In the genomic region with DNA sequence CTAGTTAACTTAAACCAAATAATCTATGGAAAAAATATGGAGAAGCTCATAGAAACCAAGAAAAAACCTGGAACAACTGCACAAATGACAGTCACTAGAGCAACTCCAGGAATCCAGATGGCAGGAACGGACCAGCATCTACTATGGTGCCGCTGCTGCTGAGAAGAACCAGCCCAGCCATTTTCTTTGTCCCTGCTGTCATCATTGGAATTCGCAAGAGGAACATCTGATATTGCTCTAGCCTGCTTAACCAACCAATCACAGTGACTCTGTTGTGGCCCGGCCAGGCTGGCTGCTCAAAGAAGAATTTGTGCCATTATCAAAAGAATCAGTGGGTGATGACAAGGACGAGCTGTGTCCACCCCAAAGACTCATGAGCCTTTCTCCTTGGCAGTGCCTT, we compare ENCODE assay signal across 25 cellular contexts. TPM values are rescaled to one million over a fixed set of nuclear protein-coding genes. Genes with fewer than 3 reads are reported as not detected.
"Had no signal": no experiment of that assay in that cellular context is flagged by ENCODE, and none has a peak within 500 bp of the region (broad histone marks: within the 10 kb centered on the region; RNA-seq: fewer than 3 reads in every experiment).

No MANE protein-coding gene starts in this region.

- H3K9me3 ChIP-seq: colonic mucosa, esophagus muscularis mucosa, esophagus squamous epithelium, gastrocnemius medialis, gastroesophageal sphincter, heart left ventricle had no signal

- H3K27me3 Mint-ChIP-seq: dendritic cell treated with granulocyte-macrophage colony-stimulating factor and Interleukin-4, amounts not matched to agents 40 ng/mL and 50 ng/mL, for 4 days had no signal

- H3K9me3 Mint-ChIP-seq: dendritic cell treated with granulocyte-macrophage colony-stimulating factor and Interleukin-4, amounts not matched to agents 40 ng/mL and 50 ng/mL, for 4 days; effector memory CD8-positive, alpha-beta T cell; endodermal cell had no signal

- H3K4me3 Mint-ChIP-seq: dendritic cell treated with granulocyte-macrophage colony-stimulating factor and Interleukin-4, amounts not matched to agents 40 ng/mL and 50 ng/mL, for 4 days; effector memory CD8-positive, alpha-beta T cell; endodermal cell had no signal

- H3K4me1 Mint-ChIP-seq: endodermal cell had no signal

- H3K27ac ChIP-seq: colonic mucosa, coronary artery, dorsolateral prefrontal cortex, epithelial cell of prostate, esophagus muscularis mucosa, esophagus squamous epithelium, foreskin keratinocyte, gastrocnemius medialis, gastroesophageal sphincter, heart left ventricle, heart right ventricle had no signal

- H3K36me3 ChIP-seq: colonic mucosa, esophagus muscularis mucosa, esophagus squamous epithelium, gastrocnemius medialis, gastroesophageal sphincter, heart left ventricle, heart right ventricle had no signal

- H3K27ac Mint-ChIP-seq: dendritic cell treated with granulocyte-macrophage colony-stimulating factor and Interleukin-4, amounts not matched to agents 40 ng/mL and 50 ng/mL, for 4 days; effector memory CD8-positive, alpha-beta T cell; endodermal cell had no signal

- H3K27me3 ChIP-seq: dorsolateral prefrontal cortex, esophagus muscularis mucosa, esophagus squamous epithelium, foreskin keratinocyte, gastrocnemius medialis, gastroesophageal sphincter had no signal

- DNase-seq: colonic mucosa; cortex of kidney; dermis blood vessel endothelial cell; dorsolateral prefrontal cortex; effector CD4-positive, alpha-beta T cell; effector CD8-positive, alpha-beta T cell; effector memory CD4-positive, alpha-beta T cell; effector memory CD8-positive, alpha-beta T cell; endodermal cell; erythroblast; esophagus squamous epithelium; foreskin fibroblast; foreskin keratinocyte; foreskin melanocyte; gastrocnemius medialis; glutamatergic neuron; heart left ventricle; heart right ventricle had no signal

- H3K4me1 ChIP-seq: colonic mucosa, esophagus muscularis mucosa, gastroesophageal sphincter had no signal

- H3K4me3 ChIP-seq: colonic mucosa, coronary artery, dorsolateral prefrontal cortex, esophagus muscularis mucosa, esophagus squamous epithelium, gastrocnemius medialis, gastroesophageal sphincter, heart left ventricle, heart right ventricle had no signal

RNA-seq across cellular contexts. Expression of a gene that starts 33.1 kb away (rescaled TPM):
- total RNA-seq: endothelial cell of umbilical vein had no signal
- polyA plus RNA-seq: fibroblast of lung had no signal
